26 cellular contexts compared by ENCODE assay signal in the genomic region with DNA sequence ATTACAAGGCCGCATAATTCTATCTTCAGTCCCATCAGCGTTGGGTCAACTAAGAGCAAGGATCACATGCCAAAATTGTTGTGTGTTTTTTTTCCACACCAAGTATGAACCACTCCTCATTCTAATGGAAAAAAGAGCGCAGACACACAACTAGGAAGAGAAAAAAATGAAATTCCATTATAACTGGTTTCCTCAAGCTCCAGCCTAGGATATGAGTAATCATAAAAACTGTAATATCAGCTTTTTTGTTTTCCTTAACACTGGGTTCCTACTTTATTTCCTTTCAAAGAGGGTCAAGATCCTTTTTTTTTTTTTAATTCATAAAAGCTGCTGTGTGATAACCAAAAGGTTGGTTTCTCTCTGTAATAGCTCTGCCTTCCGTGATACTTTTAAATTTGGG. TPM values are rescaled to one million over a fixed set of nuclear protein-coding genes. Genes with fewer than 3 reads are reported as not detected.
DNase-seq lines count a peak whose midpoint lies in the region; ATAC-seq and TF ChIP-seq lines count a peak whose summit lies in the region.
"Had no signal": no experiment of that assay in that cellular context is flagged by ENCODE, and none has a peak within 500 bp of the region (broad histone marks: within the 10 kb centered on the region; RNA-seq: fewer than 3 reads in every experiment).

No MANE protein-coding gene starts in this region.

- H3K36me3 Mint-ChIP-seq in osteocyte (ENCODE audit: unreplicated experiment): no peaks in the 10 kb centered on the region
- H3K36me3 Mint-ChIP-seq: activated naive CD8-positive, alpha-beta T cell treated with anti-CD3 and anti-CD28 coated beads, Interleukin-2, amount 10 ng/mL, durations not matched to agents 7 days and 5 days; naive B cell; stimulated activated effector memory CD8-positive, alpha-beta T cell treated with anti-CD3 and anti-CD28 coated beads, Interleukin-12 subunit alpha, Interleukin-12 subunit beta, amount 100 ng/mL, for 72 hours had no signal

- H3K9me3 ChIP-seq in heart left ventricle: no peaks in the 10 kb centered on the region
- no peaks in the 10 kb centered on the region for H3K9me3 ChIP-seq in fibroblast of lung (ENCODE audit: control insufficient read depth, insufficient read depth, low read depth, low read length)
- no peaks in the 10 kb centered on the region for H3K9me3 ChIP-seq in aorta (ENCODE audit: control insufficient read depth, low read length)
- H3K9me3 ChIP-seq in mucosa of descending colon: no peaks in the 10 kb centered on the region
- H3K9me3 ChIP-seq: heart right ventricle had no signal

- peak in 3 of 4 donors; percentile 21 to 46 (median 39) for ATAC-seq in heart left ventricle
- ATAC-seq in aorta (ENCODE audit: low FRiP score): peak; percentile 19
- ATAC-seq in GM18520 (IDR thresholded peaks at IDR 0.05; ENCODE audit: unreplicated experiment): no peak
- no peak for ATAC-seq in mucosa of descending colon
- ATAC-seq: stimulated activated effector memory CD8-positive, alpha-beta T cell treated with anti-CD3 and anti-CD28 coated beads, Interleukin-12 subunit alpha, Interleukin-12 subunit beta, amount 100 ng/mL, for 72 hours had no signal

- no peaks in the 10 kb centered on the region for H3K27me3 ChIP-seq in heart left ventricle
- H3K27me3 ChIP-seq in fibroblast of lung (ENCODE audit: control insufficient read depth, insufficient read depth, low read length): no peaks in the 10 kb centered on the region
- no peaks in the 10 kb centered on the region for H3K27me3 ChIP-seq in aorta (ENCODE audit: control insufficient read depth in 1 of 2, insufficient read depth in 2 of 2, low read length in 1 of 2)
- H3K27me3 ChIP-seq: heart right ventricle had no signal

- no peak overlapping the region for H2AFZ ChIP-seq in fibroblast of lung (ENCODE audit: low read length)
- H2AFZ ChIP-seq: GM23248 had no signal

- TF ChIP-seq CTCF in heart left ventricle (IDR thresholded peaks at IDR 0.05): no peak
- no peak for TF ChIP-seq CTCF in fibroblast of lung (conservative IDR thresholded peaks at IDR 0.05 in 1 of 2, IDR thresholded peaks at IDR 0.05 in 1 of 2; ENCODE audit: low read depth in 1 of 2, low read length in 2 of 2)
- TF ChIP-seq CTCF in osteocyte (IDR thresholded peaks at IDR 0.05): no peak
- no peak for TF ChIP-seq CTCF in mucosa of descending colon (IDR thresholded peaks at IDR 0.05)

- H3K36me3 ChIP-seq in heart left ventricle (peaks cover 0 to 4% (median 0%) of the 10 kb centered on the region in 9 donors), fibroblast of lung (ENCODE audit: control insufficient read depth, insufficient read depth, low read length) (no peaks in the 10 kb centered on the region), aorta (ENCODE audit: control insufficient read depth in 1 of 2, insufficient read depth in 2 of 2, low read length in 1 of 2) (peaks cover 0 to 3% of the 10 kb centered on the region in 2 donors), mucosa of descending colon (ENCODE audit: low read depth) (no peaks in the 10 kb centered on the region)

- no peak overlapping the region for H3K9ac ChIP-seq in fibroblast of lung (ENCODE audit: insufficient read depth, low read length)
- H3K9ac ChIP-seq: GM23248 had no signal

- H3K4me1 Mint-ChIP-seq in osteocyte (ENCODE audit: unreplicated experiment): peaks cover 45% of the 10 kb centered on the region
- H3K4me1 Mint-ChIP-seq: activated naive CD8-positive, alpha-beta T cell treated with anti-CD3 and anti-CD28 coated beads, Interleukin-2, amount 10 ng/mL, durations not matched to agents 7 days and 5 days; naive B cell; stimulated activated effector memory CD8-positive, alpha-beta T cell treated with anti-CD3 and anti-CD28 coated beads, Interleukin-12 subunit alpha, Interleukin-12 subunit beta, amount 100 ng/mL, for 72 hours had no signal

- peaks cover 0 to 42% (median 2%) of the 10 kb centered on the region in 12 donors for H3K4me1 ChIP-seq in heart left ventricle
- H3K4me1 ChIP-seq in fibroblast of lung (ENCODE audit: control insufficient read depth, extremely low read depth, insufficient read depth, low read length): peaks cover 27% of the 10 kb centered on the region
- no peaks in the 10 kb centered on the region for H3K4me1 ChIP-seq in aorta (ENCODE audit: control insufficient read depth in 1 of 2, insufficient read depth in 2 of 2, low read length in 2 of 2)
- no peaks in the 10 kb centered on the region for H3K4me1 ChIP-seq in mucosa of descending colon (ENCODE audit: low read depth)

- intact Hi-C loops in heart left ventricle (cut with DNase I) (no loop called here), cardiac septum (cut with DNase I) (no loop called here), aorta (cut with DNase I) (no loop called here), mucosa of descending colon (cut with DNase I, micrococcal nuclease) (no loop called here)

- TF ChIP-seq POLR2A in heart left ventricle (IDR thresholded peaks at IDR 0.05): no peak

- H3K27ac Mint-ChIP-seq in osteocyte (ENCODE audit: unreplicated experiment): peak overlapping the region; percentile 77
- H3K27ac Mint-ChIP-seq: activated naive CD8-positive, alpha-beta T cell treated with anti-CD3 and anti-CD28 coated beads, Interleukin-2, amount 10 ng/mL, durations not matched to agents 7 days and 5 days; CD4-positive, alpha-beta T cell; naive B cell; stimulated activated effector memory CD8-positive, alpha-beta T cell treated with anti-CD3 and anti-CD28 coated beads, Interleukin-12 subunit alpha, Interleukin-12 subunit beta, amount 100 ng/mL, for 72 hours had no signal

- DNase-seq in heart left ventricle: no peak
- DNase-seq in cardiac septum (ENCODE audit: low spot score): no peak
- no peak for DNase-seq in fibroblast of lung (ENCODE audit: low read depth in 2 of 2)
- no peak for DNase-seq in osteocyte (ENCODE audit: extremely low spot score, unreplicated experiment)
- DNase-seq in aorta: no peak
- no peak for DNase-seq in mucosa of descending colon
- no peak for DNase-seq in activated gamma-delta T cell (lab: John Stamatoyannopoulos, UW)
- DNase-seq: 8988T; activated CD4-positive, alpha-beta T cell treated with anti-CD3 and anti-CD28 coated beads for 4 hours; activated effector memory CD4-positive, alpha-beta T cell treated with anti-CD3 and anti-CD28 coated beads, Interleukin-2, amount 50 U/mL, for 16 hours; activated naive CD8-positive, alpha-beta T cell treated with anti-CD3 and anti-CD28 coated beads, Interleukin-2, amount 10 ng/mL, durations not matched to agents 7 days and 5 days; activated T-cell treated with anti-CD3 and anti-CD28 coated beads for 4 hours; CD4-positive, alpha-beta T cell; cerebellar nuclear complex; GM23248; heart right ventricle; mesendoderm; naive B cell; NCI-H1092 treated with DMSO at 0.1 percent for 48 hours; NCI-H187; NCI-H524; nucleus accumbens; Right ventricle myocardium superior; stimulated activated CD4-positive, alpha-beta T cell treated with anti-CD3 and anti-CD28 coated beads, Interleukin-4, amount 100 ng/mL, for 24 hours had no signal

- H3K4me3 ChIP-seq in heart left ventricle (no peak overlapping the region), fibroblast of lung (replicated peaks in 1 of 4; ENCODE audit: control extremely low read depth in 1 of 4, insufficient read depth in 1 of 4, low read depth in 3 of 4, low read length in 4 of 4) (no peak overlapping the region), aorta (ENCODE audit: low read length in 2 of 2) (no peak overlapping the region), mucosa of descending colon (no peak overlapping the region)
- H3K4me3 ChIP-seq: GM23248, heart right ventricle had no signal

- no peaks in the 10 kb centered on the region for H4K20me1 ChIP-seq in fibroblast of lung (ENCODE audit: control insufficient read depth, extremely low read depth, insufficient read depth, low read length)

- H3K9me3 Mint-ChIP-seq in osteocyte (ENCODE audit: unreplicated experiment): no peaks in the 10 kb centered on the region
- H3K9me3 Mint-ChIP-seq: activated naive CD8-positive, alpha-beta T cell treated with anti-CD3 and anti-CD28 coated beads, Interleukin-2, amount 10 ng/mL, durations not matched to agents 7 days and 5 days; CD4-positive, alpha-beta T cell; naive B cell; stimulated activated effector memory CD8-positive, alpha-beta T cell treated with anti-CD3 and anti-CD28 coated beads, Interleukin-12 subunit alpha, Interleukin-12 subunit beta, amount 100 ng/mL, for 72 hours had no signal

- H3K27ac ChIP-seq in heart left ventricle (peak overlapping the region in 3 of 12 donors; percentile 41 to 77 (median 71)), fibroblast of lung (ENCODE audit: insufficient read depth, low read length) (peak overlapping the region; percentile 4), aorta (ENCODE audit: low read depth in 1 of 2, low read length in 2 of 2) (no peak overlapping the region)
- H3K27ac ChIP-seq: GM23248 had no signal

- H3K27me3 Mint-ChIP-seq in osteocyte (ENCODE audit: unreplicated experiment): no peaks in the 10 kb centered on the region
- H3K27me3 Mint-ChIP-seq: CD4-positive, alpha-beta T cell had no signal

- no peak overlapping the region for H3K4me2 ChIP-seq in fibroblast of lung (ENCODE audit: extremely low read depth, insufficient read depth, low read length)

- 74 to 79% (median 76%) methylated on average over 4 of the region's 4 CpGs for WGBS in heart left ventricle, 4 donors
- 82 to 83% methylated on average over 4 of the region's 4 CpGs for WGBS in aorta, 2 donors

- H3K4me3 Mint-ChIP-seq in osteocyte (ENCODE audit: unreplicated experiment): no peak overlapping the region
- H3K4me3 Mint-ChIP-seq: activated naive CD8-positive, alpha-beta T cell treated with anti-CD3 and anti-CD28 coated beads, Interleukin-2, amount 10 ng/mL, durations not matched to agents 7 days and 5 days; CD4-positive, alpha-beta T cell; naive B cell; stimulated activated effector memory CD8-positive, alpha-beta T cell treated with anti-CD3 and anti-CD28 coated beads, Interleukin-12 subunit alpha, Interleukin-12 subunit beta, amount 100 ng/mL, for 72 hours had no signal

- peaks cover 83% of the 10 kb centered on the region for H3K79me2 ChIP-seq in fibroblast of lung (ENCODE audit: control insufficient read depth, insufficient read depth, low read length)

RNA-seq across cellular contexts. Expression of gene TSHZ3, which starts 19.4 kb away (rescaled TPM):
- total RNA-seq in heart left ventricle (10 to 100 TPM in 1 of 9 donors, 1 to 10 TPM in 8; 2.0 to 11.5 (median 2.7) TPM), cardiac septum (5.2 TPM), fibroblast of lung (10.3 and 17.3 TPM in 2 replicates), osteocyte (10.7 and 11.9 TPM in 2 replicates), aorta (10 to 100 TPM; 16.4 to 20.6 TPM), mucosa of descending colon (10 to 100 TPM in 1 of 3 donors, 1 to 10 TPM in 2; 1.6 to 32.1 (median 5.2) TPM)
- polyA plus RNA-seq in heart left ventricle (1 to 10 TPM in 1 of 2 donors, under 1 TPM in 1; 0.88 to 1.8 TPM), fibroblast of lung (7.0 and 11.3 TPM in 2 replicates), aorta (1 to 10 TPM; 3.0 to 5.1 TPM)
- 15.1 and 18.0 TPM in 2 replicates for polyA plus RNA-seq in fibroblast of lung (2012)
- 41.0 and 47.3 TPM in 2 replicates for polyA minus RNA-seq in fibroblast of lung (ENCODE audit: low replicate concordance)

Comparison
In these comparisons a context has a peak if more than half of its experiments do, and no peak if none do; other contexts are left out.
1. ATAC-seq: peak in heart left ventricle (3 of 4) and aorta (single experiment); none in GM18520 (single experiment) and mucosa of descending colon (single experiment).